In the genomic region with DNA sequence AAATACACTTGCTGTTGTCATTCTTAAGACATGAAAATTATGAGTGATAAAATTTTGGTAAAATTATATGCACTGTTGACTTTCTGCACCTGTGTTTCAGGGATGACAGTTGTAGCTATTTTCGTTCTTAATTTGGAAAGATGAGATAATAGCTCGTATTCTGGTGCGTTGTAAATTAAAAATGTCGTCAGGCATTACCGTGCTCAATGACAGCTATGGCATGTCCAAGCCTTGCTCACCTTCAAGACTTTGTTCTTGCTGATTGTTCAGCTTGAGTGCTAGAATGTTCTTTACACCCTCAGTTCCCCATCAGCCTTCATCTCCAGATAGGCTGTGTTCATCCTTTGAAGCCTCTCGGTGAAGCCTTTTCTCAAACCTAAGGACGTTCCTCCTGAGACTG, we compare ENCODE assay signal across 24 cellular contexts. TPM values are rescaled to one million over a fixed set of nuclear protein-coding genes. Genes with fewer than 3 reads are reported as not detected.
"Had no signal": no experiment of that assay in that cellular context is flagged by ENCODE, and none has a peak within 500 bp of the region (broad histone marks: within the 10 kb centered on the region; RNA-seq: fewer than 3 reads in every experiment).

No MANE protein-coding gene starts in this region.

- H3K9me3 ChIP-seq: esophagus muscularis mucosa, gastroesophageal sphincter, heart left ventricle, left lung, lower lobe of right lung had no signal

- H3K9me3 Mint-ChIP-seq: immature natural killer cell, memory B cell had no signal

- H3K27me3 ChIP-seq: dorsolateral prefrontal cortex, esophagus muscularis mucosa, foreskin keratinocyte, gastroesophageal sphincter, heart left ventricle, hepatocyte, left lung had no signal

- H2AFZ ChIP-seq: hepatocyte had no signal

- FAIRE-seq: colon, endothelial cell of umbilical vein, frontal cortex had no signal

- H3K27ac Mint-ChIP-seq: immature natural killer cell had no signal

- DNase-seq: dermis blood vessel endothelial cell; dorsolateral prefrontal cortex; effector CD4-positive, alpha-beta T cell; effector memory CD4-positive, alpha-beta T cell; foreskin keratinocyte; hypothalamus; immature natural killer cell; islet precursor cell; left cardiac atrium; left lung; left ventricle myocardium superior; lower lobe of right lung; mesendoderm; midbrain had no signal

- H3K27me3 Mint-ChIP-seq: memory B cell had no signal

- H3K4me3 ChIP-seq: coronary artery, dorsolateral prefrontal cortex, esophagus muscularis mucosa, gastroesophageal sphincter, heart left ventricle, hepatocyte, left lung, lower lobe of right lung had no signal

- ATAC-seq: foreskin keratinocyte, gastroesophageal sphincter, heart left ventricle, left cardiac atrium, left lung, left ventricle myocardium superior, lower lobe of right lung had no signal

- H3K27ac ChIP-seq: coronary artery, dorsolateral prefrontal cortex, esophagus muscularis mucosa, foreskin keratinocyte, gastroesophageal sphincter, heart left ventricle, hepatocyte, left lung, lower lobe of right lung had no signal

- H3K4me1 Mint-ChIP-seq: immature natural killer cell, memory B cell had no signal

- H3K4me1 ChIP-seq: esophagus muscularis mucosa, foreskin keratinocyte, gastroesophageal sphincter, left lung, lower lobe of right lung had no signal

- H3K79me2 ChIP-seq: hepatocyte had no signal

- H3K4me2 ChIP-seq: hepatocyte had no signal

- H3K4me3 Mint-ChIP-seq: immature natural killer cell, memory B cell had no signal

RNA-seq across cellular contexts. Expression of a gene that starts 30.0 kb away (rescaled TPM):
- total RNA-seq: dermis blood vessel endothelial cell, endothelial cell of umbilical vein, foreskin keratinocyte, left ventricle myocardium superior, lung microvascular endothelial cell had no signal
- polyA plus RNA-seq: endothelial cell of umbilical vein, foreskin keratinocyte, immature natural killer cell had no signal
